In genomic region chr12:51238510-51239334, GRCh38 we compare ENCODE assay signal across 1 cellular context.
A peak's percentile ranks its signal among the peaks of the same experiment; 100 is the strongest.
TF ChIP-seq lines count a peak whose summit lies in the region.

DAZAP2 (plus strand) TSS chr12:51238826; CDS start chr12:51238908, 82 bp downstream.

TF ChIP-seq in K562, 482 proteins besides CTCF, POLR2A, EP300 and RAD21 (continued from another document and continues in another):
- TF ChIP-seq ZNF609 (CRISPR knock-in tag; IDR thresholded peaks at IDR 0.05; ENCODE audit: borderline replicate concordance) (no peak; the same call in 1 of the 2 replicates), DDX20 (tag; IDR thresholded peaks at IDR 0.05; ENCODE audit: low read depth) (no peak), TSC22D4 (tag; IDR thresholded peaks at IDR 0.05) (no peak), GABPB1 (CRISPR knock-in tag; IDR thresholded peaks at IDR 0.05) (peak; percentile 90), RFX7 (CRISPR knock-in tag; IDR thresholded peaks at IDR 0.05) (no peak), SETDB1 (IDR thresholded peaks at IDR 0.05; ENCODE audit: low read length) (no peak), HDAC2 (IDR thresholded peaks at IDR 0.05) (peak; percentile 70), HMG20A (CRISPR knock-in tag; conservative IDR thresholded peaks at IDR 0.05) (no peak), KHSRP (IDR thresholded peaks at IDR 0.05) (no peak), RBM17 (IDR thresholded peaks at IDR 0.05; ENCODE audit: borderline replicate concordance, low read depth, low read length) (no peak), ZNF311 (CRISPR knock-in tag; IDR thresholded peaks at IDR 0.05) (no peak), SREBF2 (CRISPR knock-in tag; IDR thresholded peaks at IDR 0.05) (no peak), CBFB (CRISPR knock-in tag; IDR thresholded peaks at IDR 0.05) (no peak), ZNF184 (CRISPR knock-in tag; IDR thresholded peaks at IDR 0.05) (no peak), SIN3B (IDR thresholded peaks at IDR 0.05; ENCODE audit: low read depth) (peak; percentile 60; the same call in 1 of the 2 replicates), ETV5 (CRISPR knock-in tag; IDR thresholded peaks at IDR 0.05; ENCODE audit: low read depth) (peak; percentile 76), REST (CRISPR knock-in tag; IDR thresholded peaks at IDR 0.05; ENCODE audit: low read depth) (0 out of 2 replicates have a peak, but pooled peaks have one; percentile 29), NR3C1 (CRISPR knock-in tag; IDR thresholded peaks at IDR 0.05) (no peak), PRPF4 (IDR thresholded peaks at IDR 0.05; ENCODE audit: insufficient read depth, low read depth, low read length, poor library complexity, severe bottlenecking) (no peak), NCOA6 (IDR thresholded peaks at IDR 0.05) (no peak; the same call in 1 of the 2 replicates), ZFP1 (CRISPR knock-in tag; IDR thresholded peaks at IDR 0.05) (no peak), CGGBP1 (CRISPR knock-in tag; IDR thresholded peaks at IDR 0.05) (no peak), TFAP4 (CRISPR knock-in tag; IDR thresholded peaks at IDR 0.05; ENCODE audit: borderline replicate concordance) (peak; percentile 88), MAX (CRISPR knock-in tag; IDR thresholded peaks at IDR 0.05) (peak; percentile 43; the same call in 1 of the 2 replicates), RBBP5 (IDR thresholded peaks at IDR 0.05; ENCODE audit: borderline replicate concordance, insufficient read depth, low read length, poor library complexity, severe bottlenecking) (peak; percentile 96), XRCC4 (IDR thresholded peaks at IDR 0.05; ENCODE audit: extremely low read depth, insufficient read depth, insufficient read length) (no peak), SRSF1 (IDR thresholded peaks at IDR 0.05; ENCODE audit: low read depth, low read length) (no peak), XRCC3 (IDR thresholded peaks at IDR 0.05) (no peak), ZNF507 (tag; conservative IDR thresholded peaks at IDR 0.05) (no peak), SAFB2 (IDR thresholded peaks at IDR 0.05; ENCODE audit: borderline replicate concordance, low read depth, low read length, severe bottlenecking) (no peak), ZNF232 (CRISPR knock-in tag; IDR thresholded peaks at IDR 0.05) (no peak), HSF4 (CRISPR knock-in tag; IDR thresholded peaks at IDR 0.05; ENCODE audit: borderline replicate concordance) (0 out of 2 replicates have a peak, but pooled peaks have one; percentile 15)
- TF ChIP-seq, protein P1, sequence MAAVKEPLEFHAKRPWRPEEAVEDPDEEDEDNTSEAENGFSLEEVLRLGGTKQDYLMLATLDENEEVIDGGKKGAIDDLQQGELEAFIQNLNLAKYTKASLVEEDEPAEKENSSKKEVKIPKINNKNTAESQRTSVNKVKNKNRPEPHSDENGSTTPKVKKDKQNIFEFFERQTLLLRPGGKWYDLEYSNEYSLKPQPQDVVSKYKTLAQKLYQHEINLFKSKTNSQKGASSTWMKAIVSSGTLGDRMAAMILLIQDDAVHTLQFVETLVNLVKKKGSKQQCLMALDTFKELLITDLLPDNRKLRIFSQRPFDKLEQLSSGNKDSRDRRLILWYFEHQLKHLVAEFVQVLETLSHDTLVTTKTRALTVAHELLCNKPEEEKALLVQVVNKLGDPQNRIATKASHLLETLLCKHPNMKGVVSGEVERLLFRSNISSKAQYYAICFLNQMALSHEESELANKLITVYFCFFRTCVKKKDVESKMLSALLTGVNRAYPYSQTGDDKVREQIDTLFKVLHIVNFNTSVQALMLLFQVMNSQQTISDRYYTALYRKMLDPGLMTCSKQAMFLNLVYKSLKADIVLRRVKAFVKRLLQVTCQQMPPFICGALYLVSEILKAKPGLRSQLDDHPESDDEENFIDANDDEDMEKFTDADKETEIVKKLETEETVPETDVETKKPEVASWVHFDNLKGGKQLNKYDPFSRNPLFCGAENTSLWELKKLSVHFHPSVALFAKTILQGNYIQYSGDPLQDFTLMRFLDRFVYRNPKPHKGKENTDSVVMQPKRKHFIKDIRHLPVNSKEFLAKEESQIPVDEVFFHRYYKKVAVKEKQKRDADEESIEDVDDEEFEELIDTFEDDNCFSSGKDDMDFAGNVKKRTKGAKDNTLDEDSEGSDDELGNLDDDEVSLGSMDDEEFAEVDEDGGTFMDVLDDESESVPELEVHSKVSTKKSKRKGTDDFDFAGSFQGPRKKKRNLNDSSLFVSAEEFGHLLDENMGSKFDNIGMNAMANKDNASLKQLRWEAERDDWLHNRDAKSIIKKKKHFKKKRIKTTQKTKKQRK (IDR thresholded peaks at IDR 0.05; ENCODE audit: borderline replicate concordance, low read depth, low read length) = no peak
- TF ChIP-seq, protein P2, sequence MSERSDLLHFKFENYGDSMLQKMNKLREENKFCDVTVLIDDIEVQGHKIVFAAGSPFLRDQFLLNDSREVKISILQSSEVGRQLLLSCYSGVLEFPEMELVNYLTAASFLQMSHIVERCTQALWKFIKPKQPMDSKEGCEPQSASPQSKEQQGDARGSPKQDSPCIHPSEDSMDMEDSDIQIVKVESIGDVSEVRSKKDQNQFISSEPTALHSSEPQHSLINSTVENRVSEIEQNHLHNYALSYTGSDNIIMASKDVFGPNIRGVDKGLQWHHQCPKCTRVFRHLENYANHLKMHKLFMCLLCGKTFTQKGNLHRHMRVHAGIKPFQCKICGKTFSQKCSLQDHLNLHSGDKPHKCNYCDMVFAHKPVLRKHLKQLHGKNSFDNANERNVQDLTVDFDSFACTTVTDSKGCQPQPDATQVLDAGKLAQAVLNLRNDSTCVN (CRISPR knock-in tag; IDR thresholded peaks at IDR 0.05) = no peak
- TF ChIP-seq, protein P3, sequence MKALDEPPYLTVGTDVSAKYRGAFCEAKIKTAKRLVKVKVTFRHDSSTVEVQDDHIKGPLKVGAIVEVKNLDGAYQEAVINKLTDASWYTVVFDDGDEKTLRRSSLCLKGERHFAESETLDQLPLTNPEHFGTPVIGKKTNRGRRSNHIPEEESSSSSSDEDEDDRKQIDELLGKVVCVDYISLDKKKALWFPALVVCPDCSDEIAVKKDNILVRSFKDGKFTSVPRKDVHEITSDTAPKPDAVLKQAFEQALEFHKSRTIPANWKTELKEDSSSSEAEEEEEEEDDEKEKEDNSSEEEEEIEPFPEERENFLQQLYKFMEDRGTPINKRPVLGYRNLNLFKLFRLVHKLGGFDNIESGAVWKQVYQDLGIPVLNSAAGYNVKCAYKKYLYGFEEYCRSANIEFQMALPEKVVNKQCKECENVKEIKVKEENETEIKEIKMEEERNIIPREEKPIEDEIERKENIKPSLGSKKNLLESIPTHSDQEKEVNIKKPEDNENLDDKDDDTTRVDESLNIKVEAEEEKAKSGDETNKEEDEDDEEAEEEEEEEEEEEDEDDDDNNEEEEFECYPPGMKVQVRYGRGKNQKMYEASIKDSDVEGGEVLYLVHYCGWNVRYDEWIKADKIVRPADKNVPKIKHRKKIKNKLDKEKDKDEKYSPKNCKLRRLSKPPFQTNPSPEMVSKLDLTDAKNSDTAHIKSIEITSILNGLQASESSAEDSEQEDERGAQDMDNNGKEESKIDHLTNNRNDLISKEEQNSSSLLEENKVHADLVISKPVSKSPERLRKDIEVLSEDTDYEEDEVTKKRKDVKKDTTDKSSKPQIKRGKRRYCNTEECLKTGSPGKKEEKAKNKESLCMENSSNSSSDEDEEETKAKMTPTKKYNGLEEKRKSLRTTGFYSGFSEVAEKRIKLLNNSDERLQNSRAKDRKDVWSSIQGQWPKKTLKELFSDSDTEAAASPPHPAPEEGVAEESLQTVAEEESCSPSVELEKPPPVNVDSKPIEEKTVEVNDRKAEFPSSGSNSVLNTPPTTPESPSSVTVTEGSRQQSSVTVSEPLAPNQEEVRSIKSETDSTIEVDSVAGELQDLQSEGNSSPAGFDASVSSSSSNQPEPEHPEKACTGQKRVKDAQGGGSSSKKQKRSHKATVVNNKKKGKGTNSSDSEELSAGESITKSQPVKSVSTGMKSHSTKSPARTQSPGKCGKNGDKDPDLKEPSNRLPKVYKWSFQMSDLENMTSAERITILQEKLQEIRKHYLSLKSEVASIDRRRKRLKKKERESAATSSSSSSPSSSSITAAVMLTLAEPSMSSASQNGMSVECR (CRISPR knock-in tag; IDR thresholded peaks at IDR 0.05) = peak; percentile 94
